In genomic region chr12:100164153-100164704, GRCh38 we compare ENCODE assay signal across 1 cellular context.
TF ChIP-seq lines count a peak whose summit lies in the region.

No MANE protein-coding gene starts in this region.

TF ChIP-seq in IMR-90, 13 proteins besides CTCF, POLR2A, EP300 and RAD21 (continued from another document):
- no peak for TF ChIP-seq ELK1 (IDR thresholded peaks at IDR 0.05; ENCODE audit: borderline replicate concordance, low read depth, low read length)
TF ChIP-seq in IMR-90: peak in this region for 0.
